ENCODE assay signal across 8 cellular contexts in the genomic region with DNA sequence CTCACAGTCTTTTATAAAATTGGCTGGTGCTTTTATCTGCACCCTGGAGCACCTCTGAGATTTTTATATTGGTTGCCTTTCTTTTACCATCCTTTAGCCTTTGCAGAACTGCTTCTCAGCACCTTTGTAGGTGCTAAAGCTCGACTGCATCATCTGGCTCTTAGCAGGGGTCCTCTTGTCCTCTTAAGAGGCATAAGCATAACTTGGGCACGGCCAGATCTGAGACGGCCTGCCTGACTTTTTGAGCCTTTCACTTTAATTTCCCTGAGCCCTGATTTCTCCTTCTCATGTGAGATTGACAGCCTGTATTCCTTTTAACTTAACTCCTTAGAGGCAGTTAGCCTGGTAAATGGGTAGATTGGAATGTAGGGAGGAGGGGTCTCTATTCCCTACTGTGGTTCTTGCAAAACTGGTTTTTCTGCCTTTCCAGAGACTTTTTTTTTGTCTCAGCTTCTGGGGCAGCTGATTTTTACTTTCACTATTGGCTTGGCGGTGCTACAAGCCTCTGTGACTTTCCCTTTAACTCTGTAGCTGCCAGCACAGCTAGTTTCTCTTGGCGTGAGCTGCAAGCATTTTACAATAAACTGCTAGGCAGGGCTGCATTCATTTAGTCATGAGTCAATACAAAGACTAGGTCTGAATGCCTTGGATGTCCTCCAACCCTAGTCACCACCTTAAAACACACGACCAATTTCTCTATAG. TPM values are rescaled to one million over a fixed set of nuclear protein-coding genes. Genes with fewer than 3 reads are reported as not detected.
A peak's percentile ranks its signal among the peaks of the same experiment; 100 is the strongest.
DNase-seq lines count a peak whose midpoint lies in the region; ATAC-seq, FAIRE-seq and TF ChIP-seq lines count a peak whose summit lies in the region.

No MANE protein-coding gene starts in this region.

- peak overlapping the region; percentile 77 for H3K27ac ChIP-seq in left ventricle myocardium inferior (replicated peaks)

- intact Hi-C loops in left ventricle myocardium inferior (cut with micrococcal nuclease), result no loop called here

- TF ChIP-seq CTCF in GM12875 (IDR thresholded peaks at IDR 0.05; ENCODE audit: borderline replicate concordance, insufficient read depth, low read depth, low read length) (no peak), LNCaP clone FGC (IDR thresholded peaks at IDR 0.05; ENCODE audit: control insufficient read depth, extremely low read depth, insufficient read depth) (no peak), left ventricle myocardium inferior (IDR thresholded peaks at IDR 0.05; ENCODE audit: borderline replicate concordance) (no peak)

- peak overlapping the region; percentile 82 for H3K4me3 Mint-ChIP-seq in activated T-cell treated with anti-CD3 and anti-CD28 coated beads, Interleukin-2, amount 50 U/mL, for 4 hours

- DNase-seq in LNCaP clone FGC (ENCODE audit: low read depth), result peak; percentile 79
- no peak for DNase-seq in activated T-cell treated with anti-CD3 and anti-CD28 coated beads, Interleukin-2, amount 50 U/mL, for 4 hours
- no peak for DNase-seq in left ventricle myocardium inferior
- peak; percentile 80 for DNase-seq in renal cortical epithelial cell (ENCODE audit: low read depth)
- no peak for DNase-seq in GM19239 (ENCODE audit: insufficient read length, low spot score)
- DNase-seq in frontal cortex (ENCODE audit: low spot score in 2 of 2), result no peak

- H3K4me1 ChIP-seq in left ventricle myocardium inferior, result peaks cover 25% of the 10 kb centered on the region

- H3K4me1 Mint-ChIP-seq in activated T-cell treated with anti-CD3 and anti-CD28 coated beads, Interleukin-2, amount 50 U/mL, for 4 hours (ENCODE audit: low read depth), result peaks cover 24% of the 10 kb centered on the region

- no peaks in the 10 kb centered on the region for H3K36me3 ChIP-seq in left ventricle myocardium inferior

- H3K27me3 Mint-ChIP-seq in activated T-cell treated with anti-CD3 and anti-CD28 coated beads, Interleukin-2, amount 50 U/mL, for 4 hours (ENCODE audit: low read depth), result no peaks in the 10 kb centered on the region

- no peaks in the 10 kb centered on the region for H3K27me3 ChIP-seq in left ventricle myocardium inferior (ENCODE audit: low read depth)

- peak; percentile 65 for ATAC-seq in GM21786 (IDR thresholded peaks at IDR 0.05; ENCODE audit: unreplicated experiment)
- peak; percentile 72 to 74 for ATAC-seq in activated T-cell treated with anti-CD3 and anti-CD28 coated beads, Interleukin-2, amount 50 U/mL, for 4 hours

- H3K9me3 Mint-ChIP-seq in activated T-cell treated with anti-CD3 and anti-CD28 coated beads, Interleukin-2, amount 50 U/mL, for 4 hours, result peaks cover 24% of the 10 kb centered on the region

- peak overlapping the region; percentile 5 for H3K4me3 ChIP-seq in GM12875 (ENCODE audit: low read depth, low read length)
- H3K4me3 ChIP-seq in LNCaP clone FGC (ENCODE audit: low read depth, low read length), result peak overlapping the region; percentile 41
- H3K4me3 ChIP-seq in left ventricle myocardium inferior, result peak overlapping the region; percentile 74

- FAIRE-seq in GM19239 (lab: Jason Lieb, UNC), result no peak
- no peak for FAIRE-seq in frontal cortex (lab: Jason Lieb, UNC)

- peaks cover 31% of the 10 kb centered on the region for H3K9me3 ChIP-seq in left ventricle myocardium inferior (replicated peaks)

- peaks cover 4% of the 10 kb centered on the region for H3K36me3 Mint-ChIP-seq in activated T-cell treated with anti-CD3 and anti-CD28 coated beads, Interleukin-2, amount 50 U/mL, for 4 hours (ENCODE audit: insufficient read depth)

RNA-seq across cellular contexts. Expression of gene ZPBP, which starts 24.0 kb away (rescaled TPM):
- not detected for total RNA-seq in activated T-cell treated with anti-CD3 and anti-CD28 coated beads, Interleukin-2, amount 50 U/mL, for 4 hours
- total RNA-seq in left ventricle myocardium inferior (not detected), renal cortical epithelial cell (0.17 TPM in 1 of 2 replicates, not detected in the other), frontal cortex (0.41 TPM)

Comparison
In these comparisons a context has a peak if more than half of its experiments do, and no peak if none do; other contexts are left out.
1. H3K4me3 ChIP-seq: peak in every context shown above with its lines; median percentile 74 in left ventricle myocardium inferior; 41 in LNCaP clone FGC; 5 in GM12875.
2. DNase-seq: peak in LNCaP clone FGC (single experiment) and renal cortical epithelial cell (single experiment); none in activated T-cell treated with anti-CD3 and anti-CD28 coated beads, Interleukin-2, amount 50 U/mL, for 4 hours (single experiment), left ventricle myocardium inferior (single experiment), GM19239 (single experiment) and frontal cortex (0 of 2).